ENCODE assay signal across 5 cellular contexts in the genomic region with DNA sequence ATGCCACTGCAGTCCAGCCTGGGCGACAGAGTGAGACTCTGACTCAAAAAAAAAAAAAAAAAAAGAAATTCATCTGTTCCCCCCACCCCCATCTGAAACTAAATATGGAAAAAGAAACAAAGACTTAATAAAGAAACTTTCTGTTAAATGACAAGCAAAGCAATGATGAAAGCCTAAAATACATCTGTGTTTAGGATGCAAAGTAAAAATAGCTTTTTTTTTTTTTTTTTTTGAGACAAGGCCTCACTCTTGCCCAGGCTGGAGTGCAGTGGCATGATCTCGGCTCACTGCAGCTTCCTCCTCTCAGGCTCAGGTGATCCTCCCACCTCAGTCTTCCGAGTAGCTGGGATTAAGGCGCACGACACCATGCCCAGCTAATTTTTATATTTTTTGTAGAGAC. TPM values are rescaled to one million over a fixed set of nuclear protein-coding genes. Genes with fewer than 3 reads are reported as not detected.
"Had no signal": no experiment of that assay in that cellular context is flagged by ENCODE, and none has a peak within 500 bp of the region (broad histone marks: within the 10 kb centered on the region; RNA-seq: fewer than 3 reads in every experiment).

No MANE protein-coding gene starts in this region.

RNA-seq across cellular contexts. Expression of gene TLDC2, which starts 0.8 kb away (rescaled TPM):
- total RNA-seq: fibroblast of villous mesenchyme; left lobe of liver; myocyte; naive thymus-derived CD8-positive, alpha-beta T cell; osteocyte had no signal
